In genomic region chr2:198991431-198991830, GRCh38 we compare ENCODE assay signal across 22 cellular contexts.
"Had no signal": no experiment of that assay in that cellular context is flagged by ENCODE, and none has a peak within 500 bp of the region (broad histone marks: within the 10 kb centered on the region; RNA-seq: fewer than 3 reads in every experiment).

No MANE protein-coding gene starts in this region.

- H3K36me3 Mint-ChIP-seq: stimulated activated memory B cell treated with anti-CD40 and anti-IgM and Interleukin-4, amounts not matched to agents 10 μg/mL and 1 μg/mL and 100 μg/mL, for 72 hours had no signal

- H3K4me3 ChIP-seq: dorsolateral prefrontal cortex, esophagus muscularis mucosa, lower lobe of right lung, prostate gland, sigmoid colon, testis, tibial artery, upper lobe of left lung had no signal

- H3K4me1 Mint-ChIP-seq: naive thymus-derived CD8-positive, alpha-beta T cell; nephron progenitor cell; stimulated activated memory B cell treated with anti-CD40 and anti-IgM and Interleukin-4, amounts not matched to agents 10 μg/mL and 1 μg/mL and 100 μg/mL, for 72 hours had no signal

- ATAC-seq: left ventricle myocardium superior; lower lobe of right lung; naive thymus-derived CD8-positive, alpha-beta T cell; right cardiac atrium; stimulated activated memory B cell treated with anti-CD40 and anti-IgM and Interleukin-4, amounts not matched to agents 10 μg/mL and 1 μg/mL and 100 μg/mL, for 72 hours; stimulated activated naive CD8-positive, alpha-beta T cell treated with anti-CD3 and anti-CD28 coated beads, Interleukin-15, Interleukin-2, amounts not matched to agents 100 U/mL and 50 U/mL, for 24 hours had no signal

- H3K36me3 ChIP-seq: esophagus muscularis mucosa, lower lobe of right lung, prostate gland, sigmoid colon, tibial artery, upper lobe of left lung had no signal

- H3K27me3 Mint-ChIP-seq: naive thymus-derived CD8-positive, alpha-beta T cell; stimulated activated memory B cell treated with anti-CD40 and anti-IgM and Interleukin-4, amounts not matched to agents 10 μg/mL and 1 μg/mL and 100 μg/mL, for 72 hours had no signal

- H3K4me1 ChIP-seq: esophagus muscularis mucosa, lower lobe of right lung, prostate gland, sigmoid colon, testis, tibial artery, upper lobe of left lung had no signal

- H3K9me3 ChIP-seq: lower lobe of right lung, prostate gland, testis, tibial artery, upper lobe of left lung had no signal

- H3K27me3 ChIP-seq: dorsolateral prefrontal cortex, esophagus muscularis mucosa, sigmoid colon, testis, tibial artery, upper lobe of left lung had no signal

- DNase-seq: dorsolateral prefrontal cortex; effector CD4-positive, alpha-beta T cell; foreskin melanocyte; head of caudate nucleus; left ventricle myocardium superior; lower lobe of right lung; naive thymus-derived CD8-positive, alpha-beta T cell; nephron progenitor cell; nucleus accumbens; right cardiac atrium; sigmoid colon; stimulated activated CD4-positive, alpha-beta T cell treated with anti-CD3 and anti-CD28 coated beads, Interleukin-2, amount 100 ng/mL, for 24 hours; stimulated activated CD4-positive, alpha-beta T cell treated with anti-CD3 and anti-CD28 coated beads, Interleukin-4, amount 100 ng/mL, for 4 hours; stimulated activated naive CD8-positive, alpha-beta T cell treated with anti-CD3 and anti-CD28 coated beads, Interleukin-15, Interleukin-2, amounts not matched to agents 100 U/mL and 50 U/mL, for 24 hours; substantia nigra; testis; tibial artery; upper lobe of left lung had no signal

- H3K4me3 Mint-ChIP-seq: naive thymus-derived CD8-positive, alpha-beta T cell; nephron progenitor cell; stimulated activated memory B cell treated with anti-CD40 and anti-IgM and Interleukin-4, amounts not matched to agents 10 μg/mL and 1 μg/mL and 100 μg/mL, for 72 hours had no signal

- H3K27ac ChIP-seq: dorsolateral prefrontal cortex, epithelial cell of prostate, esophagus muscularis mucosa, lower lobe of right lung, prostate gland, sigmoid colon, testis, tibial artery, upper lobe of left lung had no signal

- H3K27ac Mint-ChIP-seq: naive thymus-derived CD8-positive, alpha-beta T cell; nephron progenitor cell; stimulated activated memory B cell treated with anti-CD40 and anti-IgM and Interleukin-4, amounts not matched to agents 10 μg/mL and 1 μg/mL and 100 μg/mL, for 72 hours had no signal
